Comparison of ENCODE assay signal across 1 cellular context in genomic region chr17:72151565-72152391, GRCh38.
A peak's percentile ranks its signal among the peaks of the same experiment; 100 is the strongest.
TF ChIP-seq lines count a peak whose summit lies in the region.

No MANE protein-coding gene starts in this region.

TF ChIP-seq in HepG2, 621 proteins besides CTCF, POLR2A, EP300 and RAD21 (continued from another document and continues in another):
- TF ChIP-seq ZMYM3 (CRISPR knock-in tag; IDR thresholded peaks at IDR 0.05): peak; percentile 57; the same call in 1 of the 2 replicates
- no peak for TF ChIP-seq THAP8 (CRISPR knock-in tag; IDR thresholded peaks at IDR 0.05; ENCODE audit: borderline replicate concordance)
- 0 out of 2 replicates have a peak, but pooled peaks have one; percentile 18 for TF ChIP-seq ZBTB26 (CRISPR knock-in tag; IDR thresholded peaks at IDR 0.05; ENCODE audit: borderline replicate concordance)
- peak; percentile 87 for TF ChIP-seq MIER2 (CRISPR knock-in tag; IDR thresholded peaks at IDR 0.05)
- TF ChIP-seq RXRA (CRISPR knock-in tag; IDR thresholded peaks at IDR 0.05): peak; percentile 88
- peak; percentile 31; the same call in 1 of the 2 replicates for TF ChIP-seq TARDBP (CRISPR knock-in tag; IDR thresholded peaks at IDR 0.05)
- peak; percentile 96 for TF ChIP-seq ATF3 (CRISPR knock-in tag; IDR thresholded peaks at IDR 0.05)
- no peak for TF ChIP-seq RFX5 (IDR thresholded peaks at IDR 0.05; ENCODE audit: low read depth, low read length)
- no peak for TF ChIP-seq SP2 (CRISPR knock-in tag; IDR thresholded peaks at IDR 0.05)
- TF ChIP-seq PPARG (CRISPR knock-in tag; conservative IDR thresholded peaks at IDR 0.05): peak; percentile 67; the same call in 1 of the 2 replicates
- no peak for TF ChIP-seq NCOA1 (CRISPR knock-in tag; IDR thresholded peaks at IDR 0.05)
- TF ChIP-seq CREB1 (IDR thresholded peaks at IDR 0.05): no peak
- TF ChIP-seq CREB1 (CRISPR knock-in tag; IDR thresholded peaks at IDR 0.05): peak; percentile 62; the same call in 1 of the 2 replicates
- TF ChIP-seq HOXD1 (CRISPR knock-in tag; IDR thresholded peaks at IDR 0.05): peak; percentile 56; the same call in 1 of the 2 replicates
- peak; percentile 61; the same call in 1 of the 2 replicates for TF ChIP-seq FOXO1 (CRISPR knock-in tag; IDR thresholded peaks at IDR 0.05)
- peak; percentile 73 for TF ChIP-seq ASH2L (IDR thresholded peaks at IDR 0.05; ENCODE audit: insufficient read length, low read depth, low read length)
- TF ChIP-seq ESRRA (CRISPR knock-in tag; IDR thresholded peaks at IDR 0.05; ENCODE audit: low read depth): 0 out of 2 replicates have a peak, but pooled peaks have one; percentile 51
- no peak for TF ChIP-seq SIN3A (IDR thresholded peaks at IDR 0.05; ENCODE audit: borderline replicate concordance, low read depth, low read length)
- peak; percentile 89 for TF ChIP-seq JUN (CRISPR knock-in tag; IDR thresholded peaks at IDR 0.05)
- peak; percentile 75; the same call in 1 of the 2 replicates for TF ChIP-seq ZNF670 (CRISPR knock-in tag; IDR thresholded peaks at IDR 0.05; ENCODE audit: borderline replicate concordance)
- no peak for TF ChIP-seq LCORL (IDR thresholded peaks at IDR 0.05)
- TF ChIP-seq LCORL (CRISPR knock-in tag; IDR thresholded peaks at IDR 0.05): peak; percentile 78
- peak; percentile 80; the same call in 1 of the 2 replicates for TF ChIP-seq HMG20A (CRISPR knock-in tag; IDR thresholded peaks at IDR 0.05; ENCODE audit: borderline replicate concordance)
- no peak for TF ChIP-seq PAWR (CRISPR knock-in tag; IDR thresholded peaks at IDR 0.05; ENCODE audit: borderline replicate concordance)
- peak; percentile 70; the same call in 1 of the 2 replicates for TF ChIP-seq ZNF652 (CRISPR knock-in tag; IDR thresholded peaks at IDR 0.05; ENCODE audit: borderline replicate concordance, low read depth)
- TF ChIP-seq ZNF547 (CRISPR knock-in tag; IDR thresholded peaks at IDR 0.05): 0 out of 2 replicates have a peak, but pooled peaks have one; percentile 27
- peak; percentile 65 for TF ChIP-seq SKI (IDR thresholded peaks at IDR 0.05; ENCODE audit: partially characterized antibody)
- TF ChIP-seq U2AF1 (optimal IDR thresholded peaks at IDR 0.05; ENCODE audit: low read depth, low read length): peak; percentile 55
- 0 out of 2 replicates have a peak, but pooled peaks have one; percentile 10 for TF ChIP-seq NKX3-1 (CRISPR knock-in tag; IDR thresholded peaks at IDR 0.05)
- TF ChIP-seq ZFY (CRISPR knock-in tag; IDR thresholded peaks at IDR 0.05): peak; percentile 59
- peak; percentile 58 for TF ChIP-seq NR2F6 (IDR thresholded peaks at IDR 0.05)
- peak; percentile 75 for TF ChIP-seq NR2F6 (CRISPR knock-in tag; IDR thresholded peaks at IDR 0.05)
- 0 out of 2 replicates have a peak, but pooled peaks have one; percentile 40 for TF ChIP-seq ZMYM4 (CRISPR knock-in tag; IDR thresholded peaks at IDR 0.05)
- peak; percentile 97 for TF ChIP-seq XRCC5 (optimal IDR thresholded peaks at IDR 0.05; ENCODE audit: low read length)
- TF ChIP-seq ZSCAN31 (CRISPR knock-in tag; IDR thresholded peaks at IDR 0.05; ENCODE audit: low read depth): no peak
- peak; percentile 75; the same call in 1 of the 2 replicates for TF ChIP-seq IKZF5 (CRISPR knock-in tag; IDR thresholded peaks at IDR 0.05)
- TF ChIP-seq ZNF296 (CRISPR knock-in tag; conservative IDR thresholded peaks at IDR 0.05): no peak
- peak; percentile 60; the same call in 1 of the 2 replicates for TF ChIP-seq IRF9 (CRISPR knock-in tag; IDR thresholded peaks at IDR 0.05; ENCODE audit: borderline replicate concordance)
- TF ChIP-seq MYPOP (CRISPR knock-in tag; IDR thresholded peaks at IDR 0.05): 0 out of 2 replicates have a peak, but pooled peaks have one; percentile 44
- peak; percentile 47; the same call in 1 of the 2 replicates for TF ChIP-seq ZSCAN25 (CRISPR knock-in tag; IDR thresholded peaks at IDR 0.05)
- no peak for TF ChIP-seq ZNF275 (CRISPR knock-in tag; IDR thresholded peaks at IDR 0.05; ENCODE audit: borderline replicate concordance)
- peak; percentile 85 for TF ChIP-seq RXRB (CRISPR knock-in tag; IDR thresholded peaks at IDR 0.05; ENCODE audit: borderline replicate concordance)
- TF ChIP-seq ZNF414 (CRISPR knock-in tag; IDR thresholded peaks at IDR 0.05): no peak
- TF ChIP-seq FOXA1 (IDR thresholded peaks at IDR 0.05): no peak
- peak; percentile 64 for TF ChIP-seq FOXA1 (CRISPR knock-in tag; IDR thresholded peaks at IDR 0.05)
- no peak for TF ChIP-seq HINFP (CRISPR knock-in tag; IDR thresholded peaks at IDR 0.05; ENCODE audit: low read depth)
- TF ChIP-seq CCAR2 (optimal IDR thresholded peaks at IDR 0.05; ENCODE audit: low read depth, low read length): peak; percentile 36
- TF ChIP-seq REST (IDR thresholded peaks at IDR 0.05; ENCODE audit: borderline replicate concordance in 1 of 2, low read depth in 1 of 2, low read length in 2 of 2): peak in 1 of 2 experiments; percentile 53; a peak in 1 of 4 replicates
- peak; percentile 67 for TF ChIP-seq SAP130 (CRISPR knock-in tag; IDR thresholded peaks at IDR 0.05; ENCODE audit: low read depth)
- TF ChIP-seq HHEX (CRISPR knock-in tag; IDR thresholded peaks at IDR 0.05): no peak
- peak; percentile 62; the same call in 1 of the 2 replicates for TF ChIP-seq AHR (CRISPR knock-in tag; IDR thresholded peaks at IDR 0.05)
- peak; percentile 14; the same call in 1 of the 2 replicates for TF ChIP-seq MIER3 (CRISPR knock-in tag; IDR thresholded peaks at IDR 0.05; ENCODE audit: borderline replicate concordance)
- TF ChIP-seq ZNF710 (CRISPR knock-in tag; IDR thresholded peaks at IDR 0.05; ENCODE audit: borderline replicate concordance): 0 out of 2 replicates have a peak, but pooled peaks have one; percentile 15
- no peak for TF ChIP-seq NCOA5 (CRISPR knock-in tag; IDR thresholded peaks at IDR 0.05)
